ENCODE assay signal across 26 cellular contexts in the genomic region with DNA sequence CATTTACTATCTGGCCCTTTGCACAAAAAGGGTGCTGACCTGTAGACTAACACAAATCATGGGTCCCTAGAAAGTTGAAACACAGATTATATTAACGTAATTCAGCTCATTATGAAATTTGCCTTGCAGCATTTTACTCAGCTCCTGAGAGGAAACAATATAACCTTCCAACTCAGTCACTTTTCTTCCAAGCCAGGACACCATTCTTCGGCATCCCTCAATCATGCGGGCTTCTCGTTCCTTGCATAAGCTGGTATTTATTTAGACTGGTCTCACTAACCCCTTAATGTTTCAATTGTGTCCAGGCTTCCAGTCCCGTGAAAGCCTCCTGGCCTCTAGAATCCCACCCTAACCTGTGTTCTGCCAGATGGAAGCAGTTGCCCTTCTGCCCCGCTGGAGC.
"Had no signal": no experiment of that assay in that cellular context is flagged by ENCODE, and none has a peak within 500 bp of the region (broad histone marks: within the 10 kb centered on the region; RNA-seq: fewer than 3 reads in every experiment).

No MANE protein-coding gene starts in this region.

- FAIRE-seq: islet of Langerhans, kidney, pancreas had no signal

- ATAC-seq: left colon; left lung; lower lobe of right lung; naive thymus-derived CD8-positive, alpha-beta T cell; pancreas; right lobe of liver; stimulated activated memory B cell treated with anti-CD40 and anti-IgM and Interleukin-4, amounts not matched to agents 10 μg/mL and 1 μg/mL and 100 μg/mL, for 72 hours; stimulated activated naive CD8-positive, alpha-beta T cell treated with anti-CD3 and anti-CD28 coated beads, Interleukin-15, amount 100 ng/mL, for 72 hours had no signal

- H3K4me3 Mint-ChIP-seq: immature natural killer cell; naive thymus-derived CD8-positive, alpha-beta T cell; stimulated activated memory B cell treated with anti-CD40 and anti-IgM and Interleukin-4, amounts not matched to agents 10 μg/mL and 1 μg/mL and 100 μg/mL, for 72 hours; stimulated activated naive CD8-positive, alpha-beta T cell treated with anti-CD3 and anti-CD28 coated beads, Interleukin-15, amount 100 ng/mL, for 72 hours had no signal

- DNase-seq: hypothalamus; immature natural killer cell; left colon; lower lobe of right lung; mammary epithelial cell; naive thymus-derived CD8-positive, alpha-beta T cell; nucleus accumbens; pancreas; posterior cingulate gyrus; right lobe of liver; stimulated activated CD4-positive, alpha-beta T cell treated with anti-CD3 and anti-CD28 coated beads, Interleukin-1b, Interleukin-23, amount 100 ng/mL, for 48 hours; stimulated activated CD4-positive, alpha-beta T cell treated with anti-CD3 and anti-CD28 coated beads, Interleukin-2, amount 100 ng/mL, for 48 hours; stimulated activated CD4-positive, alpha-beta T cell treated with anti-CD3 and anti-CD28 coated beads, Interleukin-4, amount 100 ng/mL, for 4 hours; stimulated activated CD8-positive, alpha-beta memory T cell treated with anti-CD3 and anti-CD28 coated beads, Interleukin-4, amount 100 ng/mL, for 48 hours; stimulated activated naive CD4-positive, alpha-beta T cell treated with Interleukin-2 at 50 U/mL for 16 hours; stimulated activated naive CD8-positive, alpha-beta T cell treated with anti-CD3 and anti-CD28 coated beads, Interleukin-15, amount 100 ng/mL, for 72 hours; substantia nigra; upper lobe of left lung had no signal

- H3K4me1 ChIP-seq: left lung, lower lobe of right lung, pancreas, right atrium auricular region, right lobe of liver, tibial nerve, upper lobe of left lung, vagina had no signal

- H3K36me3 Mint-ChIP-seq: naive thymus-derived CD8-positive, alpha-beta T cell had no signal

- H3K27me3 ChIP-seq: left lung, pancreas, right atrium auricular region, right lobe of liver, tibial nerve, upper lobe of left lung, vagina had no signal

- H3K4me3 ChIP-seq: left lung, lower lobe of right lung, pancreas, right atrium auricular region, right lobe of liver, smooth muscle cell, tibial nerve, upper lobe of left lung, vagina had no signal

- H3K27me3 Mint-ChIP-seq: stimulated activated memory B cell treated with anti-CD40 and anti-IgM and Interleukin-4, amounts not matched to agents 10 μg/mL and 1 μg/mL and 100 μg/mL, for 72 hours had no signal

- H3K9me3 ChIP-seq: lower lobe of right lung, pancreas, right atrium auricular region, right lobe of liver, upper lobe of left lung, vagina had no signal

- H3K36me3 ChIP-seq: left lung, lower lobe of right lung, pancreas, right atrium auricular region, right lobe of liver, tibial nerve, upper lobe of left lung, vagina had no signal

- H3K4me1 Mint-ChIP-seq: immature natural killer cell; stimulated activated naive CD8-positive, alpha-beta T cell treated with anti-CD3 and anti-CD28 coated beads, Interleukin-15, amount 100 ng/mL, for 72 hours had no signal

- H3K27ac Mint-ChIP-seq: immature natural killer cell; naive thymus-derived CD8-positive, alpha-beta T cell; stimulated activated memory B cell treated with anti-CD40 and anti-IgM and Interleukin-4, amounts not matched to agents 10 μg/mL and 1 μg/mL and 100 μg/mL, for 72 hours; stimulated activated naive CD8-positive, alpha-beta T cell treated with anti-CD3 and anti-CD28 coated beads, Interleukin-15, amount 100 ng/mL, for 72 hours had no signal

- H3K27ac ChIP-seq: left lung, lower lobe of right lung, pancreas, right atrium auricular region, right lobe of liver, tibial nerve, upper lobe of left lung, vagina had no signal

- H3K4me2 ChIP-seq: smooth muscle cell had no signal
